ENCODE assay signal across 15 cellular contexts in the genomic region with DNA sequence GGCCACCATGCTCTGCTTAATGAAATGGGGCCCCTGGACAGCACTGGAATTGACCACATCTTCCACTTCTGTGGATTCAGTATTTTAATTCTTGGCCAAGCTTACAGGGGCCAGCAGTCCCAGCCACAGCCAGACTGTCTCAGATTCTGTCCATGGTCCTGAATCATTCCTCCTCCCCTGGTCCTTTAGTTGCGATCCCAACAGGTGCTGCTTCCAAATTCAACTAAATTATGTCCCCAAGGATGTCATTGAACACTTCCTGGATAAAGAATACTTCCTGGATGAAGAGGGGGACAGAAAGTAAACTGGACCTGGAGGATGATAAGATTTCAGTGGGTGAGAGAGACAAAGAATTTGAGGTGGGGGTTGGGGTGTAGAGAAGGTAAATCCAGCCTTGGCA.
DNase-seq lines count a peak whose midpoint lies in the region; ATAC-seq and TF ChIP-seq lines count a peak whose summit lies in the region.
"Had no signal": no experiment of that assay in that cellular context is flagged by ENCODE, and none has a peak within 500 bp of the region (broad histone marks: within the 10 kb centered on the region; RNA-seq: fewer than 3 reads in every experiment).

No MANE protein-coding gene starts in this region.

- no peak overlapping the region for H2AFZ ChIP-seq in GM23338

- H3K36me3 Mint-ChIP-seq in GM23338 (ENCODE audit: low read depth): no peaks in the 10 kb centered on the region
- H3K36me3 Mint-ChIP-seq: CD4-positive, alpha-beta memory T cell; naive thymus-derived CD4-positive, alpha-beta T cell had no signal

- no peaks in the 10 kb centered on the region for H3K9me3 Mint-ChIP-seq in GM23338

- DNase-seq in GM23338 (ENCODE audit: low spot score): peak; percentile 71
- peak; percentile 29 for DNase-seq in RPMI7951 (ENCODE audit: low read depth)
- peak; percentile 61 for DNase-seq in epithelial cell of esophagus (ENCODE audit: low read depth)
- peak; percentile 3 for DNase-seq in non-pigmented ciliary epithelial cell (ENCODE audit: low read depth)
- no peak for DNase-seq in stimulated activated CD4-positive, alpha-beta T cell treated with anti-CD3 and anti-CD28 coated beads, Interleukin-4, amount 100 ng/mL, for 1 hour
- no peak for DNase-seq in cortex of kidney (lab: John Stamatoyannopoulos, UW)
- DNase-seq: activated CD4-positive, alpha-beta T cell treated with anti-CD3 and anti-CD28 coated beads, Interleukin-2, amount 10 ng/mL, durations not matched to agents 7 days and 5 days; CD4-positive, alpha-beta memory T cell; foreskin melanocyte; NCI-H1930; sigmoid colon; SW 1271 had no signal

- no peak overlapping the region for H3K4me3 ChIP-seq in GM23338
- no peak overlapping the region for H3K4me3 ChIP-seq in epithelial cell of esophagus (ENCODE audit: low read length)
- H3K4me3 ChIP-seq: sigmoid colon had no signal

- H3K4me1 Mint-ChIP-seq in GM23338: peaks cover 12% of the 10 kb centered on the region
- H3K4me1 Mint-ChIP-seq: activated CD4-positive, alpha-beta T cell treated with anti-CD3 and anti-CD28 coated beads, Interleukin-2, amount 10 ng/mL, durations not matched to agents 7 days and 5 days; CD4-positive, alpha-beta memory T cell had no signal

- H3K9me2 ChIP-seq in GM23338 (ENCODE audit: insufficient read depth): peaks cover 9% of the 10 kb centered on the region; the same call in 1 of the 2 replicates

- no peaks in the 10 kb centered on the region for H3K36me3 ChIP-seq in GM23338 (ENCODE audit: insufficient read depth)
- H3K36me3 ChIP-seq: sigmoid colon had no signal

- no peak overlapping the region for H3K27ac ChIP-seq in GM23338 (ENCODE audit: low read depth)
- H3K27ac ChIP-seq: sigmoid colon had no signal

- H3F3A ChIP-seq in GM23338 (replicated peaks; ENCODE audit: low read depth): no peaks in the 10 kb centered on the region

- H3K4me1 ChIP-seq in GM23338 (ENCODE audit: insufficient read depth): 0 out of 2 replicates have a peak, but pooled peaks cover 10% of the 10 kb centered on the region
- H3K4me1 ChIP-seq: sigmoid colon had no signal

- H3K27ac Mint-ChIP-seq in GM23338: no peak overlapping the region
- H3K27ac Mint-ChIP-seq: activated CD4-positive, alpha-beta T cell treated with anti-CD3 and anti-CD28 coated beads, Interleukin-2, amount 10 ng/mL, durations not matched to agents 7 days and 5 days; CD4-positive, alpha-beta memory T cell had no signal

- H3K79me2 ChIP-seq in GM23338 (replicated peaks; ENCODE audit: insufficient read depth): no peaks in the 10 kb centered on the region

- peaks cover 2% of the 10 kb centered on the region for H3K27me3 Mint-ChIP-seq in GM23338 (ENCODE audit: insufficient read depth, low read depth, poor library complexity)

- H3K4me3 Mint-ChIP-seq in GM23338: no peak overlapping the region
- H3K4me3 Mint-ChIP-seq: activated CD4-positive, alpha-beta T cell treated with anti-CD3 and anti-CD28 coated beads, Interleukin-2, amount 10 ng/mL, durations not matched to agents 7 days and 5 days; CD4-positive, alpha-beta memory T cell; naive thymus-derived CD4-positive, alpha-beta T cell had no signal

- TF ChIP-seq CTCF in GM23338 (conservative IDR thresholded peaks at IDR 0.05; ENCODE audit: low read depth in 2 of 2) (no peak), epithelial cell of esophagus (IDR thresholded peaks at IDR 0.05; ENCODE audit: insufficient read depth, low read depth, low read length, missing control alignments) (no peak)

- no peaks in the 10 kb centered on the region for H3K27me3 ChIP-seq in GM23338 (ENCODE audit: insufficient read depth)

- H4K20me1 ChIP-seq in GM23338 (replicated peaks; ENCODE audit: insufficient read depth): no peaks in the 10 kb centered on the region

- peak; percentile 84 for ATAC-seq in GM23338
- no peak for ATAC-seq in HG03097 (IDR thresholded peaks at IDR 0.05; ENCODE audit: low FRiP score, unreplicated experiment)
- no peak for ATAC-seq in GM19023 (IDR thresholded peaks at IDR 0.05; ENCODE audit: unreplicated experiment)
- ATAC-seq: naive thymus-derived CD4-positive, alpha-beta T cell had no signal

- no peak overlapping the region for H3K4me2 ChIP-seq in GM23338

TF ChIP-seq in GM23338, 12 proteins besides CTCF, POLR2A, EP300 and RAD21:
- TF ChIP-seq REST (IDR thresholded peaks at IDR 0.05; ENCODE audit: unreplicated experiment) (peak; percentile 89), CREB1 (CRISPR knock-in tag; IDR thresholded peaks at IDR 0.05; ENCODE audit: low read depth) (no peak), EZH2phosphoT487 (IDR thresholded peaks at IDR 0.05; ENCODE audit: unreplicated experiment) (no peak)
TF ChIP-seq in GM23338: peak in this region for 1.

Comparison
In these comparisons a context has a peak if more than half of its experiments do, and no peak if none do; other contexts are left out.
1. DNase-seq: peak in GM23338 (single experiment), RPMI7951 (single experiment), epithelial cell of esophagus (single experiment) and non-pigmented ciliary epithelial cell (single experiment); none in stimulated activated CD4-positive, alpha-beta T cell treated with anti-CD3 and anti-CD28 coated beads, Interleukin-4, amount 100 ng/mL, for 1 hour (single experiment) and cortex of kidney (single experiment).